Comparison of ENCODE assay signal across 24 cellular contexts in genomic region chr11:96139692-96140091, GRCh38.
DNase-seq lines count a peak whose midpoint lies in the region; ATAC-seq and TF ChIP-seq lines count a peak whose summit lies in the region.
"Had no signal": no experiment of that assay in that cellular context is flagged by ENCODE, and none has a peak within 500 bp of the region (broad histone marks: within the 10 kb centered on the region; RNA-seq: fewer than 3 reads in every experiment).

No MANE protein-coding gene starts in this region.

- peak overlapping the region; percentile 1 for H3K4me3 Mint-ChIP-seq in activated CD4-positive, alpha-beta T cell treated with anti-CD3 and anti-CD28 coated beads, Interleukin-2, amount 10 ng/mL, durations not matched to agents 24 days and 14 days
- H3K4me3 Mint-ChIP-seq in CD4-positive, alpha-beta T cell = peak overlapping the region; percentile 20
- H3K4me3 Mint-ChIP-seq in activated CD8-positive, alpha-beta T cell treated with anti-CD3 and anti-CD28 coated beads, Interleukin-2, amount 10 ng/mL, durations not matched to agents 7 days and 5 days = peak overlapping the region; percentile 29
- H3K4me3 Mint-ChIP-seq in memory B cell = no peak overlapping the region
- H3K4me3 Mint-ChIP-seq: naive B cell had no signal

- H3K36me3 ChIP-seq in mesenchymal stem cell (ENCODE audit: control insufficient read depth in 1 of 2, insufficient read depth in 2 of 2, low read depth in 1 of 2, low read length in 2 of 2) = peaks cover 0 to 8% of the 10 kb centered on the region in 2 experiments
- H3K36me3 ChIP-seq: left lung had no signal

- H3K27ac ChIP-seq in CD4-positive, alpha-beta T cell (ENCODE audit: low read depth, low read length) = no peak overlapping the region
- no peak overlapping the region for H3K27ac ChIP-seq in mesenchymal stem cell (ENCODE audit: low read length, poor library complexity, severe bottlenecking)
- H3K27ac ChIP-seq: body of pancreas, epithelial cell of prostate, left lung, psoas muscle, VCaP had no signal

- H3K4me3 ChIP-seq in mesenchymal stem cell (ENCODE audit: insufficient read depth in 1 of 2, low read depth in 1 of 2, low read length in 2 of 2) = no peak overlapping the region
- H3K4me3 ChIP-seq: body of pancreas, left lung, psoas muscle had no signal

- H3K9ac ChIP-seq in mesenchymal stem cell (ENCODE audit: low read length) = no peak overlapping the region

- no peak overlapping the region for H4K91ac ChIP-seq in mesenchymal stem cell (ENCODE audit: low read length)

- peaks cover 33% of the 10 kb centered on the region for H3K4me1 Mint-ChIP-seq in activated CD4-positive, alpha-beta T cell treated with anti-CD3 and anti-CD28 coated beads, Interleukin-2, amount 10 ng/mL, durations not matched to agents 24 days and 14 days
- H3K4me1 Mint-ChIP-seq in CD4-positive, alpha-beta T cell (ENCODE audit: low read depth) = peaks cover 96% of the 10 kb centered on the region
- peaks cover 44% of the 10 kb centered on the region for H3K4me1 Mint-ChIP-seq in activated CD8-positive, alpha-beta T cell treated with anti-CD3 and anti-CD28 coated beads, Interleukin-2, amount 10 ng/mL, durations not matched to agents 7 days and 5 days (ENCODE audit: low read depth)
- H3K4me1 Mint-ChIP-seq in memory B cell = peaks cover 22% of the 10 kb centered on the region

- no peak for DNase-seq in activated CD4-positive, alpha-beta T cell treated with anti-CD3 and anti-CD28 coated beads, Interleukin-2, amount 10 ng/mL, durations not matched to agents 24 days and 14 days
- DNase-seq in activated CD4-positive, alpha-beta T cell treated with anti-CD3 and anti-CD28 coated beads, Interleukin-2, amount 50 U/mL, for 48 hours = no peak
- DNase-seq in CD4-positive, alpha-beta T cell = no peak
- DNase-seq in activated CD8-positive, alpha-beta T cell treated with anti-CD3 and anti-CD28 coated beads, Interleukin-2, amount 10 ng/mL, durations not matched to agents 7 days and 5 days = no peak
- no peak for DNase-seq in memory B cell (ENCODE audit: low spot score in 2 of 2)
- DNase-seq in mesenchymal stem cell = no peak
- DNase-seq in NCI-H1694 (lab: John Stamatoyannopoulos, UW) = no peak
- DNase-seq in NCI-H1105 (lab: John Stamatoyannopoulos, UW) = no peak
- DNase-seq: activated CD4-positive, alpha-beta T cell treated with anti-CD3 and anti-CD28 coated beads, Interleukin-2, amount 50 U/mL, for 4 hours; AML-193; body of pancreas; DMS53; GOT3; Kasumi-1; left lung; MV-4-11; naive B cell; NCI-H1694 treated with DMSO at 0.1 percent for 48 hours; NCI-H510A; nucleus accumbens; psoas muscle; stimulated activated CD4-positive, alpha-beta T cell treated with anti-CD3 and anti-CD28 coated beads, Interleukin-15, amount 100 ng/mL, for 24 hours had no signal

- H3K79me1 ChIP-seq in mesenchymal stem cell (replicated peaks; ENCODE audit: low read length, poor library complexity, severe bottlenecking) = peaks cover 20% of the 10 kb centered on the region

- no peak for TF ChIP-seq CTCF in CD4-positive, alpha-beta T cell (IDR thresholded peaks at IDR 0.05)

- WGBS in mesenchymal stem cell = 100% methylated on average over 1 of the region's 3 CpGs

- no peak overlapping the region for H3K14ac ChIP-seq in mesenchymal stem cell (ENCODE audit: low read length in 2 of 2)

- H3K9me3 ChIP-seq in CD4-positive, alpha-beta T cell (ENCODE audit: control insufficient read depth, low read length) = no peaks in the 10 kb centered on the region
- H3K9me3 ChIP-seq in mesenchymal stem cell (ENCODE audit: control insufficient read depth, low read length) = no peaks in the 10 kb centered on the region
- H3K9me3 ChIP-seq: body of pancreas, left lung, psoas muscle had no signal

- H3K18ac ChIP-seq in mesenchymal stem cell (ENCODE audit: low read depth in 1 of 2, low read length in 2 of 2) = no peak overlapping the region

- no peak overlapping the region for H2BK120ac ChIP-seq in mesenchymal stem cell (ENCODE audit: low read depth, low read length)

- H3K4me1 ChIP-seq in mesenchymal stem cell (ENCODE audit: control insufficient read depth, insufficient read depth, low read depth, low read length) = no peaks in the 10 kb centered on the region
- H3K4me1 ChIP-seq: body of pancreas had no signal

- no peak overlapping the region for H2BK12ac ChIP-seq in mesenchymal stem cell (ENCODE audit: low read length in 2 of 2)

- peak overlapping the region; percentile 75 for H3K27ac Mint-ChIP-seq in activated CD4-positive, alpha-beta T cell treated with anti-CD3 and anti-CD28 coated beads, Interleukin-2, amount 10 ng/mL, durations not matched to agents 24 days and 14 days
- H3K27ac Mint-ChIP-seq in CD4-positive, alpha-beta T cell = peak overlapping the region; percentile 81
- peak overlapping the region; percentile 47 for H3K27ac Mint-ChIP-seq in activated CD8-positive, alpha-beta T cell treated with anti-CD3 and anti-CD28 coated beads, Interleukin-2, amount 10 ng/mL, durations not matched to agents 7 days and 5 days
- H3K27ac Mint-ChIP-seq in memory B cell = peak overlapping the region; percentile 63

- no peak overlapping the region for H2BK15ac ChIP-seq in mesenchymal stem cell (ENCODE audit: low read depth, poor library complexity, severe bottlenecking)

- no peak overlapping the region for H3K23ac ChIP-seq in mesenchymal stem cell (ENCODE audit: low read length in 2 of 2)

- no peak overlapping the region for H2BK5ac ChIP-seq in mesenchymal stem cell (ENCODE audit: low read depth, low read length, poor library complexity, severe bottlenecking)

- peak; percentile 21 for ATAC-seq in CD4-positive, alpha-beta T cell (ENCODE audit: poor library complexity)
- ATAC-seq in activated CD8-positive, alpha-beta T cell treated with anti-CD3 and anti-CD28 coated beads, Interleukin-2, amount 10 ng/mL, durations not matched to agents 7 days and 5 days = no peak
- ATAC-seq in memory B cell (ENCODE audit: low read depth) = no peak
- ATAC-seq: body of pancreas, left lung, psoas muscle had no signal

- H2AK5ac ChIP-seq in mesenchymal stem cell (ENCODE audit: low read length, severe bottlenecking) = no peak overlapping the region

- intact Hi-C loops in activated CD4-positive, alpha-beta T cell treated with anti-CD3 and anti-CD28 coated beads, Interleukin-2, amount 10 ng/mL, durations not matched to agents 24 days and 14 days (cut with micrococcal nuclease) = loop anchor here (5.0 kb wide), 1 partner anchor 62 kb away; no protein-coding TSS in a partner anchor
- intact Hi-C loops in CD4-positive, alpha-beta T cell (cut with DNase I, micrococcal nuclease) = loop anchor here in 1 of 2 experiments (5.0 kb wide), 1 partner anchor 62 kb away; no protein-coding TSS in a partner anchor

- H3K4ac ChIP-seq in mesenchymal stem cell (ENCODE audit: low read depth in 1 of 2, low read length in 2 of 2) = no peak overlapping the region

- no peak overlapping the region for H2AFZ ChIP-seq in mesenchymal stem cell (ENCODE audit: low read depth, low read length)

- no peaks in the 10 kb centered on the region for H3K27me3 ChIP-seq in CD4-positive, alpha-beta T cell (ENCODE audit: control insufficient read depth, insufficient read depth, low read length)
- no peaks in the 10 kb centered on the region for H3K27me3 ChIP-seq in mesenchymal stem cell (ENCODE audit: control insufficient read depth in 1 of 2, insufficient read depth in 1 of 2, low read length in 2 of 2)
- H3K27me3 ChIP-seq: body of pancreas, left lung had no signal

- CTCF ChIA-PET in CD4-positive, alpha-beta T cell (lab: Charles Lee) = interaction anchor here (0.8 kb wide), 1 partner anchor 12 kb away, joined by 3 read pairs; no protein-coding TSS in a partner anchor
- CTCF ChIA-PET in activated CD8-positive, alpha-beta T cell treated with anti-CD3 and anti-CD28 coated beads, Interleukin-2, amount 10 ng/mL, durations not matched to agents 7 days and 5 days (lab: Charles Lee) = interaction anchor here (0.7 to 1.8 kb wide), 5 partner anchors 11 to 204 kb away, joined by 3 to 4 read pairs (median 3); partner anchors contain the start of gene MAML2

- no peak overlapping the region for H3K4me2 ChIP-seq in mesenchymal stem cell (ENCODE audit: low read length, poor library complexity, severe bottlenecking)

- peaks cover 19% of the 10 kb centered on the region for H3K36me3 Mint-ChIP-seq in activated CD4-positive, alpha-beta T cell treated with anti-CD3 and anti-CD28 coated beads, Interleukin-2, amount 10 ng/mL, durations not matched to agents 24 days and 14 days (ENCODE audit: low read depth)
- peaks cover 47% of the 10 kb centered on the region for H3K36me3 Mint-ChIP-seq in CD4-positive, alpha-beta T cell (ENCODE audit: low read depth)
- H3K36me3 Mint-ChIP-seq in activated CD8-positive, alpha-beta T cell treated with anti-CD3 and anti-CD28 coated beads, Interleukin-2, amount 10 ng/mL, durations not matched to agents 7 days and 5 days (ENCODE audit: low read depth) = peaks cover 22% of the 10 kb centered on the region
- peaks cover 6% of the 10 kb centered on the region for H3K36me3 Mint-ChIP-seq in memory B cell
- H3K36me3 Mint-ChIP-seq: naive B cell had no signal

- POLR2A ChIA-PET in CD4-positive, alpha-beta T cell (lab: Charles Lee) = interaction anchor here (1.0 to 1.8 kb wide), 6 partner anchors 10 to 204 kb away, joined by 3 to 8 read pairs (median 4); partner anchors contain the start of gene MAML2
- POLR2A ChIA-PET in activated CD8-positive, alpha-beta T cell treated with anti-CD3 and anti-CD28 coated beads, Interleukin-2, amount 10 ng/mL, durations not matched to agents 7 days and 5 days (lab: Charles Lee) = interaction anchor here (0.8 kb wide), 1 partner anchor 989 kb away, joined by 3 read pairs; no protein-coding TSS in a partner anchor

- H4K8ac ChIP-seq in mesenchymal stem cell (ENCODE audit: low read length) = no peak overlapping the region

- H3K9me3 Mint-ChIP-seq in activated CD4-positive, alpha-beta T cell treated with anti-CD3 and anti-CD28 coated beads, Interleukin-2, amount 10 ng/mL, durations not matched to agents 24 days and 14 days = peaks cover 4% of the 10 kb centered on the region
- H3K9me3 Mint-ChIP-seq in CD4-positive, alpha-beta T cell = no peaks in the 10 kb centered on the region
- H3K9me3 Mint-ChIP-seq in activated CD8-positive, alpha-beta T cell treated with anti-CD3 and anti-CD28 coated beads, Interleukin-2, amount 10 ng/mL, durations not matched to agents 7 days and 5 days (ENCODE audit: insufficient read depth) = no peaks in the 10 kb centered on the region
- H3K9me3 Mint-ChIP-seq in memory B cell = no peaks in the 10 kb centered on the region
- H3K9me3 Mint-ChIP-seq: naive B cell had no signal

- no peaks in the 10 kb centered on the region for H3K27me3 Mint-ChIP-seq in activated CD4-positive, alpha-beta T cell treated with anti-CD3 and anti-CD28 coated beads, Interleukin-2, amount 10 ng/mL, durations not matched to agents 24 days and 14 days
- no peaks in the 10 kb centered on the region for H3K27me3 Mint-ChIP-seq in CD4-positive, alpha-beta T cell
- H3K27me3 Mint-ChIP-seq in activated CD8-positive, alpha-beta T cell treated with anti-CD3 and anti-CD28 coated beads, Interleukin-2, amount 10 ng/mL, durations not matched to agents 7 days and 5 days (ENCODE audit: low read depth) = no peaks in the 10 kb centered on the region
- no peaks in the 10 kb centered on the region for H3K27me3 Mint-ChIP-seq in memory B cell
- H3K27me3 Mint-ChIP-seq: naive B cell had no signal
